ENCODE assay signal across 1 cellular context in the genomic region with DNA sequence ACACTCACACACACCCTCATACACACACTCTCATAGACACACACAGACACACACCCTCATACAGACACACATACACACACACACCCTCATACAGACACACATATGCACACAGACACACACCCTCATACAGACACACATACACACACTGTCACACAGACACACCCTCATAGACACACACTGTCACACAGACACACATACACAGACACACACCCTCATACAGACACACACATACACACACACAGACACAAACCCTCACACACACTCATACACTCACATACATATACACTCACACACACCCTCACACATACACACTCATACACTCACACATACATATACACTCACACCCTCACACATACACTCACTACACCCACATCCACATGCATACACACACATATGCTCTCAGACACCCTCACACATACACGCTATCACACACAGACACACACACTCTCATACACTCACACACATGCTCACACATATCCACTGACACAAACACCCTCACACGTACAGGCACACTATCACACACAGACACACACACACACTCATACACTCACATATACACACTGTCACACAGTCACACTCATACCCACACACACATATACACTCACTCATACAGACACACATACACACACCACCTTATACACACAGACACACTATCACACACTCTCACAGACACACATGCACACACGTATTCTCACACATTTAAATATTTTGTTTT.
TF ChIP-seq lines count a peak whose summit lies in the region.

No MANE protein-coding gene starts in this region.

TF ChIP-seq in HEK293, 187 proteins besides CTCF, POLR2A, EP300 and RAD21 (continued from another document):
- TF ChIP-seq, protein P1, sequence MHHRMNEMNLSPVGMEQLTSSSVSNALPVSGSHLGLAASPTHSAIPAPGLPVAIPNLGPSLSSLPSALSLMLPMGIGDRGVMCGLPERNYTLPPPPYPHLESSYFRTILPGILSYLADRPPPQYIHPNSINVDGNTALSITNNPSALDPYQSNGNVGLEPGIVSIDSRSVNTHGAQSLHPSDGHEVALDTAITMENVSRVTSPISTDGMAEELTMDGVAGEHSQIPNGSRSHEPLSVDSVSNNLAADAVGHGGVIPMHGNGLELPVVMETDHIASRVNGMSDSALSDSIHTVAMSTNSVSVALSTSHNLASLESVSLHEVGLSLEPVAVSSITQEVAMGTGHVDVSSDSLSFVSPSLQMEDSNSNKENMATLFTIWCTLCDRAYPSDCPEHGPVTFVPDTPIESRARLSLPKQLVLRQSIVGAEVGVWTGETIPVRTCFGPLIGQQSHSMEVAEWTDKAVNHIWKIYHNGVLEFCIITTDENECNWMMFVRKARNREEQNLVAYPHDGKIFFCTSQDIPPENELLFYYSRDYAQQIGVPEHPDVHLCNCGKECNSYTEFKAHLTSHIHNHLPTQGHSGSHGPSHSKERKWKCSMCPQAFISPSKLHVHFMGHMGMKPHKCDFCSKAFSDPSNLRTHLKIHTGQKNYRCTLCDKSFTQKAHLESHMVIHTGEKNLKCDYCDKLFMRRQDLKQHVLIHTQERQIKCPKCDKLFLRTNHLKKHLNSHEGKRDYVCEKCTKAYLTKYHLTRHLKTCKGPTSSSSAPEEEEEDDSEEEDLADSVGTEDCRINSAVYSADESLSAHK (tag by site-specific recombination; IDR thresholded peaks at IDR 0.05): no peak
- TF ChIP-seq, protein P2, sequence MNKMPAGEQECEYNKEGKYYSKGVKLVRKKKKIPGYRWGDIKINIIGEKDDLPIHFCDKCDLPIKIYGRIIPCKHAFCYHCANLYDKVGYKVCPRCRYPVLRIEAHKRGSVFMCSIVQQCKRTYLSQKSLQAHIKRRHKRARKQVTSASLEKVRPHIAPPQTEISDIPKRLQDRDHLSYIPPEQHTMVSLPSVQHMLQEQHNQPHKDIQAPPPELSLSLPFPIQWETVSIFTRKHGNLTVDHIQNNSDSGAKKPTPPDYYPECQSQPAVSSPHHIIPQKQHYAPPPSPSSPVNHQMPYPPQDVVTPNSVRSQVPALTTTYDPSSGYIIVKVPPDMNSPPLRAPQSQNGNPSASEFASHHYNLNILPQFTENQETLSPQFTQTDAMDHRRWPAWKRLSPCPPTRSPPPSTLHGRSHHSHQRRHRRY (tag by site-specific recombination; IDR thresholded peaks at IDR 0.05): no peak
- TF ChIP-seq GLIS1 (tag by site-specific recombination; IDR thresholded peaks at IDR 0.05): no peak
- no peak for TF ChIP-seq ZNF132 (tag by site-specific recombination; IDR thresholded peaks at IDR 0.05; ENCODE audit: borderline replicate concordance)
- TF ChIP-seq, protein P3, sequence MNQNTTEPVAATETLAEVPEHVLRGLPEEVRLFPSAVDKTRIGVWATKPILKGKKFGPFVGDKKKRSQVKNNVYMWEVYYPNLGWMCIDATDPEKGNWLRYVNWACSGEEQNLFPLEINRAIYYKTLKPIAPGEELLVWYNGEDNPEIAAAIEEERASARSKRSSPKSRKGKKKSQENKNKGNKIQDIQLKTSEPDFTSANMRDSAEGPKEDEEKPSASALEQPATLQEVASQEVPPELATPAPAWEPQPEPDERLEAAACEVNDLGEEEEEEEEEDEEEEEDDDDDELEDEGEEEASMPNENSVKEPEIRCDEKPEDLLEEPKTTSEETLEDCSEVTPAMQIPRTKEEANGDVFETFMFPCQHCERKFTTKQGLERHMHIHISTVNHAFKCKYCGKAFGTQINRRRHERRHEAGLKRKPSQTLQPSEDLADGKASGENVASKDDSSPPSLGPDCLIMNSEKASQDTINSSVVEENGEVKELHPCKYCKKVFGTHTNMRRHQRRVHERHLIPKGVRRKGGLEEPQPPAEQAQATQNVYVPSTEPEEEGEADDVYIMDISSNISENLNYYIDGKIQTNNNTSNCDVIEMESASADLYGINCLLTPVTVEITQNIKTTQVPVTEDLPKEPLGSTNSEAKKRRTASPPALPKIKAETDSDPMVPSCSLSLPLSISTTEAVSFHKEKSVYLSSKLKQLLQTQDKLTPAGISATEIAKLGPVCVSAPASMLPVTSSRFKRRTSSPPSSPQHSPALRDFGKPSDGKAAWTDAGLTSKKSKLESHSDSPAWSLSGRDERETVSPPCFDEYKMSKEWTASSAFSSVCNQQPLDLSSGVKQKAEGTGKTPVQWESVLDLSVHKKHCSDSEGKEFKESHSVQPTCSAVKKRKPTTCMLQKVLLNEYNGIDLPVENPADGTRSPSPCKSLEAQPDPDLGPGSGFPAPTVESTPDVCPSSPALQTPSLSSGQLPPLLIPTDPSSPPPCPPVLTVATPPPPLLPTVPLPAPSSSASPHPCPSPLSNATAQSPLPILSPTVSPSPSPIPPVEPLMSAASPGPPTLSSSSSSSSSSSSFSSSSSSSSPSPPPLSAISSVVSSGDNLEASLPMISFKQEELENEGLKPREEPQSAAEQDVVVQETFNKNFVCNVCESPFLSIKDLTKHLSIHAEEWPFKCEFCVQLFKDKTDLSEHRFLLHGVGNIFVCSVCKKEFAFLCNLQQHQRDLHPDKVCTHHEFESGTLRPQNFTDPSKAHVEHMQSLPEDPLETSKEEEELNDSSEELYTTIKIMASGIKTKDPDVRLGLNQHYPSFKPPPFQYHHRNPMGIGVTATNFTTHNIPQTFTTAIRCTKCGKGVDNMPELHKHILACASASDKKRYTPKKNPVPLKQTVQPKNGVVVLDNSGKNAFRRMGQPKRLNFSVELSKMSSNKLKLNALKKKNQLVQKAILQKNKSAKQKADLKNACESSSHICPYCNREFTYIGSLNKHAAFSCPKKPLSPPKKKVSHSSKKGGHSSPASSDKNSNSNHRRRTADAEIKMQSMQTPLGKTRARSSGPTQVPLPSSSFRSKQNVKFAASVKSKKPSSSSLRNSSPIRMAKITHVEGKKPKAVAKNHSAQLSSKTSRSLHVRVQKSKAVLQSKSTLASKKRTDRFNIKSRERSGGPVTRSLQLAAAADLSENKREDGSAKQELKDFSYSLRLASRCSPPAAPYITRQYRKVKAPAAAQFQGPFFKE (tag by site-specific recombination; IDR thresholded peaks at IDR 0.05; ENCODE audit: borderline replicate concordance): no peak
- 0 out of 2 replicates have a peak, but pooled peaks have one; percentile 12 for TF ChIP-seq ZNF670 (tag by site-specific recombination; IDR thresholded peaks at IDR 0.05; ENCODE audit: low read depth)
- TF ChIP-seq ZNF324 (tag by site-specific recombination; IDR thresholded peaks at IDR 0.05): no peak
- TF ChIP-seq, protein P4, sequence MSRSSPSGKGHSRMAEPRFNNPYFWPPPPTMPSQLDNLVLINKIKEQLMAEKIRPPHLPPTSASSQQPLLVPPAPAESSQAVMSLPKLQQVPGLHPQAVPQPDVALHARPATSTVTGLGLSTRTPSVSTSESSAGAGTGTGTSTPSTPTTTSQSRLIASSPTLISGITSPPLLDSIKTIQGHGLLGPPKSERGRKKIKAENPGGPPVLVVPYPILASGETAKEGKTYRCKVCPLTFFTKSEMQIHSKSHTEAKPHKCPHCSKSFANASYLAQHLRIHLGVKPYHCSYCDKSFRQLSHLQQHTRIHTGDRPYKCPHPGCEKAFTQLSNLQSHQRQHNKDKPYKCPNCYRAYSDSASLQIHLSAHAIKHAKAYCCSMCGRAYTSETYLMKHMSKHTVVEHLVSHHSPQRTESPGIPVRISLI (tag by site-specific recombination; IDR thresholded peaks at IDR 0.05): no peak
- TF ChIP-seq ZNF10 (tag by site-specific recombination; IDR thresholded peaks at IDR 0.05): no peak
- no peak for TF ChIP-seq HOXA7 (CRISPR knock-in tag; IDR thresholded peaks at IDR 0.05; ENCODE audit: borderline replicate concordance)
- 0 out of 2 replicates have a peak, but pooled peaks have one; percentile 59 for TF ChIP-seq ZNF776 (tag by site-specific recombination; IDR thresholded peaks at IDR 0.05; ENCODE audit: borderline replicate concordance)
- no peak for TF ChIP-seq ZBTB7A (tag by site-specific recombination; IDR thresholded peaks at IDR 0.05; ENCODE audit: low read depth)
- TF ChIP-seq ZNF624 (tag by site-specific recombination; IDR thresholded peaks at IDR 0.05): no peak
- TF ChIP-seq, protein P5, sequence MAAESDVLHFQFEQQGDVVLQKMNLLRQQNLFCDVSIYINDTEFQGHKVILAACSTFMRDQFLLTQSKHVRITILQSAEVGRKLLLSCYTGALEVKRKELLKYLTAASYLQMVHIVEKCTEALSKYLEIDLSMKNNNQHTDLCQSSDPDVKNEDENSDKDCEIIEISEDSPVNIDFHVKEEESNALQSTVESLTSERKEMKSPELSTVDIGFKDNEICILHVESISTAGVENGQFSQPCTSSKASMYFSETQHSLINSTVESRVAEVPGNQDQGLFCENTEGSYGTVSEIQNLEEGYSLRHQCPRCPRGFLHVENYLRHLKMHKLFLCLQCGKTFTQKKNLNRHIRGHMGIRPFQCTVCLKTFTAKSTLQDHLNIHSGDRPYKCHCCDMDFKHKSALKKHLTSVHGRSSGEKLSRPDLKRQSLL (tag by site-specific recombination; IDR thresholded peaks at IDR 0.05): no peak
- TF ChIP-seq, protein P6, sequence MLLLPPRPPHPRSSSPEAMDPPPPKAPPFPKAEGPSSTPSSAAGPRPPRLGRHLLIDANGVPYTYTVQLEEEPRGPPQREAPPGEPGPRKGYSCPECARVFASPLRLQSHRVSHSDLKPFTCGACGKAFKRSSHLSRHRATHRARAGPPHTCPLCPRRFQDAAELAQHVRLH (tag by site-specific recombination; IDR thresholded peaks at IDR 0.05): no peak
- TF ChIP-seq SALL2 (tag by site-specific recombination; IDR thresholded peaks at IDR 0.05; ENCODE audit: borderline replicate concordance): 0 out of 2 replicates have a peak, but pooled peaks have one; percentile 34
- TF ChIP-seq, protein P7, sequence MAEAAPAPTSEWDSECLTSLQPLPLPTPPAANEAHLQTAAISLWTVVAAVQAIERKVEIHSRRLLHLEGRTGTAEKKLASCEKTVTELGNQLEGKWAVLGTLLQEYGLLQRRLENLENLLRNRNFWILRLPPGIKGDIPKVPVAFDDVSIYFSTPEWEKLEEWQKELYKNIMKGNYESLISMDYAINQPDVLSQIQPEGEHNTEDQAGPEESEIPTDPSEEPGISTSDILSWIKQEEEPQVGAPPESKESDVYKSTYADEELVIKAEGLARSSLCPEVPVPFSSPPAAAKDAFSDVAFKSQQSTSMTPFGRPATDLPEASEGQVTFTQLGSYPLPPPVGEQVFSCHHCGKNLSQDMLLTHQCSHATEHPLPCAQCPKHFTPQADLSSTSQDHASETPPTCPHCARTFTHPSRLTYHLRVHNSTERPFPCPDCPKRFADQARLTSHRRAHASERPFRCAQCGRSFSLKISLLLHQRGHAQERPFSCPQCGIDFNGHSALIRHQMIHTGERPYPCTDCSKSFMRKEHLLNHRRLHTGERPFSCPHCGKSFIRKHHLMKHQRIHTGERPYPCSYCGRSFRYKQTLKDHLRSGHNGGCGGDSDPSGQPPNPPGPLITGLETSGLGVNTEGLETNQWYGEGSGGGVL (tag by site-specific recombination; IDR thresholded peaks at IDR 0.05): 0 out of 2 replicates have a peak, but pooled peaks have one; percentile 24
- TF ChIP-seq, protein P8, sequence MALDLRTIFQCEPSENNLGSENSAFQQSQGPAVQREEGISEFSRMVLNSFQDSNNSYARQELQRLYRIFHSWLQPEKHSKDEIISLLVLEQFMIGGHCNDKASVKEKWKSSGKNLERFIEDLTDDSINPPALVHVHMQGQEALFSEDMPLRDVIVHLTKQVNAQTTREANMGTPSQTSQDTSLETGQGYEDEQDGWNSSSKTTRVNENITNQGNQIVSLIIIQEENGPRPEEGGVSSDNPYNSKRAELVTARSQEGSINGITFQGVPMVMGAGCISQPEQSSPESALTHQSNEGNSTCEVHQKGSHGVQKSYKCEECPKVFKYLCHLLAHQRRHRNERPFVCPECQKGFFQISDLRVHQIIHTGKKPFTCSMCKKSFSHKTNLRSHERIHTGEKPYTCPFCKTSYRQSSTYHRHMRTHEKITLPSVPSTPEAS (tag by site-specific recombination; IDR thresholded peaks at IDR 0.05): peak; percentile 98
- TF ChIP-seq ZNF837 (tag by site-specific recombination; IDR thresholded peaks at IDR 0.05): no peak
- no peak for TF ChIP-seq OVOL3 (tag by site-specific recombination; IDR thresholded peaks at IDR 0.05)
- TF ChIP-seq GLI2 (tag by site-specific recombination; IDR thresholded peaks at IDR 0.05; ENCODE audit: borderline replicate concordance, low read depth): no peak
- 0 out of 2 replicates have a peak, but pooled peaks have one; percentile 50 for TF ChIP-seq ZNF473 (tag by site-specific recombination; IDR thresholded peaks at IDR 0.05)
- no peak for TF ChIP-seq MEIS1 (CRISPR knock-in tag; IDR thresholded peaks at IDR 0.05; ENCODE audit: borderline replicate concordance)
- TF ChIP-seq ZFHX2 (tag by site-specific recombination; conservative IDR thresholded peaks at IDR 0.05): no peak
- no peak for TF ChIP-seq ZNF76 (tag by site-specific recombination; IDR thresholded peaks at IDR 0.05; ENCODE audit: borderline replicate concordance, low read depth)
- 0 out of 2 replicates have a peak, but pooled peaks have one; percentile 78 for TF ChIP-seq ZNF571 (tag by site-specific recombination; IDR thresholded peaks at IDR 0.05)
- no peak for TF ChIP-seq ZNF202 (tag by site-specific recombination; IDR thresholded peaks at IDR 0.05; ENCODE audit: borderline replicate concordance)
- TF ChIP-seq, protein P9, sequence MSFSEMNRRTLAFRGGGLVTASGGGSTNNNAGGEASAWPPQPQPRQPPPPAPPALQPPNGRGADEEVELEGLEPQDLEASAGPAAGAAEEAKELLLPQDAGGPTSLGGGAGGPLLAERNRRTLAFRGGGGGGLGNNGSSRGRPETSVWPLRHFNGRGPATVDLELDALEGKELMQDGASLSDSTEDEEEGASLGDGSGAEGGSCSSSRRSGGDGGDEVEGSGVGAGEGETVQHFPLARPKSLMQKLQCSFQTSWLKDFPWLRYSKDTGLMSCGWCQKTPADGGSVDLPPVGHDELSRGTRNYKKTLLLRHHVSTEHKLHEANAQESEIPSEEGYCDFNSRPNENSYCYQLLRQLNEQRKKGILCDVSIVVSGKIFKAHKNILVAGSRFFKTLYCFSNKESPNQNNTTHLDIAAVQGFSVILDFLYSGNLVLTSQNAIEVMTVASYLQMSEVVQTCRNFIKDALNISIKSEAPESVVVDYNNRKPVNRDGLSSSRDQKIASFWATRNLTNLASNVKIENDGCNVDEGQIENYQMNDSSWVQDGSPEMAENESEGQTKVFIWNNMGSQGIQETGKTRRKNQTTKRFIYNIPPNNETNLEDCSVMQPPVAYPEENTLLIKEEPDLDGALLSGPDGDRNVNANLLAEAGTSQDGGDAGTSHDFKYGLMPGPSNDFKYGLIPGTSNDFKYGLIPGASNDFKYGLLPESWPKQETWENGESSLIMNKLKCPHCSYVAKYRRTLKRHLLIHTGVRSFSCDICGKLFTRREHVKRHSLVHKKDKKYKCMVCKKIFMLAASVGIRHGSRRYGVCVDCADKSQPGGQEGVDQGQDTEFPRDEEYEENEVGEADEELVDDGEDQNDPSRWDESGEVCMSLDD (tag by site-specific recombination; IDR thresholded peaks at IDR 0.05): no peak
- TF ChIP-seq SCRT2 (tag by site-specific recombination; IDR thresholded peaks at IDR 0.05): no peak
- TF ChIP-seq BCL11B (tag by site-specific recombination; IDR thresholded peaks at IDR 0.05; ENCODE audit: low read depth): no peak
- TF ChIP-seq ZNF175 (tag by site-specific recombination; IDR thresholded peaks at IDR 0.05): peak; percentile 6; the same call in 1 of the 2 replicates
- no peak for TF ChIP-seq BCL11A (tag by site-specific recombination; IDR thresholded peaks at IDR 0.05; ENCODE audit: low read depth)
- TF ChIP-seq ZNF530 (tag by site-specific recombination; IDR thresholded peaks at IDR 0.05; ENCODE audit: low read depth): no peak
- no peak for TF ChIP-seq EGR2 (tag by site-specific recombination; IDR thresholded peaks at IDR 0.05; ENCODE audit: low read depth)
- no peak for TF ChIP-seq ZNF114 (tag by site-specific recombination; IDR thresholded peaks at IDR 0.05)
- no peak for TF ChIP-seq ZBTB48 (tag by site-specific recombination; IDR thresholded peaks at IDR 0.05)
- no peak for TF ChIP-seq ZBTB1 (tag by site-specific recombination; IDR thresholded peaks at IDR 0.05)
- TF ChIP-seq ZNF211 (tag by site-specific recombination; IDR thresholded peaks at IDR 0.05; ENCODE audit: low read depth): no peak
- no peak; the same call in 1 of the 2 replicates for TF ChIP-seq ZNF239 (tag by site-specific recombination; IDR thresholded peaks at IDR 0.05)
TF ChIP-seq in HEK293: peak in this region for 11.
